ENCODE assay signal across 13 cellular contexts in the genomic region with DNA sequence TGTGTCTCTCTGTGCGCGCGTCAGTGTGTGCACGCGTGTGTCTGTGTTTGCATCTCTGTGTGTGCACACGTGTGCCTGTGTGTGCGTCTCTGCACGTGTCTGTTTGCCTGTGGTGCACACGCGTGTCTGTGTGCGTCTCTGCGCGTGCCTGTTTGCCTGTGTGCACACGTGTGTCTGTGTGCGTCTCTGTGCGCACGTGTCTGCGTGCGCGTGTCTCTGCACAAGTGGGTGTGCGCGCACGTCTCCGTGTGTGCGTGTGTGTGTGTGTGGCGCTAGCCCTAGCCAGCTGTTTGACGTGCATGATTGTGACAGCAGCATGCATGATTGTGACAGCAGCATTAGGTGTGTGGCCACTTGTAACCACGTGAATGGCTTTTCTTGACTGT. TPM values are rescaled to one million over a fixed set of nuclear protein-coding genes. Genes with fewer than 3 reads are reported as not detected.
DNase-seq lines count a peak whose midpoint lies in the region; ATAC-seq and TF ChIP-seq lines count a peak whose summit lies in the region.
"Had no signal": no experiment of that assay in that cellular context is flagged by ENCODE, and none has a peak within 500 bp of the region (broad histone marks: within the 10 kb centered on the region; RNA-seq: fewer than 3 reads in every experiment).

No MANE protein-coding gene starts in this region.

- no peaks in the 10 kb centered on the region for H3K9me2 ChIP-seq in MM.1S (replicated peaks; ENCODE audit: insufficient read depth, low read length)

- DNase-seq in BE2C, result no peak
- DNase-seq in SK-N-DZ (ENCODE audit: low spot score), result peak; percentile 57
- no peak for DNase-seq in heart right ventricle
- peak; percentile 28 for DNase-seq in putamen (ENCODE audit: low spot score)
- no peak for DNase-seq in medulla oblongata (ENCODE audit: extremely low spot score)
- DNase-seq in DMS114 treated with DMSO at 0.1 percent for 48 hours (lab: John Stamatoyannopoulos, UW; ENCODE audit: unreplicated experiment), result no peak
- DNase-seq in MM.1S, result no peak
- DNase-seq: activated CD4-positive, CD25-positive, alpha-beta regulatory T cell treated with anti-CD3 and anti-CD28 coated beads, Interleukin-2, amount 50 U/mL, for 72 hours; HCEC 1CT; NCI-H146; tibial artery had no signal

- H3K4me1 ChIP-seq in BE2C (no peaks in the 10 kb centered on the region), heart right ventricle (peaks cover 0 to 16% (median 8%) of the 10 kb centered on the region in 9 donors), MM.1S (ENCODE audit: low read length) (no peaks in the 10 kb centered on the region)

- TF ChIP-seq CTCF in BE2C (IDR thresholded peaks at IDR 0.05; ENCODE audit: low read depth, low read length) (no peak), heart right ventricle (IDR thresholded peaks at IDR 0.05) (no peak), MM.1S (IDR thresholded peaks at IDR 0.05; ENCODE audit: low read length) (no peak)

- H2AFZ ChIP-seq in MM.1S (ENCODE audit: low read length), result no peak overlapping the region

- H3K4me2 ChIP-seq in MM.1S (ENCODE audit: low read depth, low read length), result no peak overlapping the region

- H3K9me3 ChIP-seq in BE2C (no peaks in the 10 kb centered on the region), heart right ventricle (peaks cover 0 to 61% (median 0%) of the 10 kb centered on the region in 11 donors), MM.1S (replicated peaks; ENCODE audit: insufficient read depth, low read length) (no peaks in the 10 kb centered on the region)

- H3K4me3 ChIP-seq in BE2C (ENCODE audit: low read depth, low read length) (peak overlapping the region; percentile 34; the same call in 1 of the 2 replicates), heart right ventricle (peak overlapping the region in 9 of 10 donors; percentile 31 to 56 (median 52)), MM.1S (ENCODE audit: low read length) (no peak overlapping the region)

- H3F3A ChIP-seq in MM.1S (ENCODE audit: insufficient read depth, low read length), result no peaks in the 10 kb centered on the region

- H3K36me3 ChIP-seq in BE2C, result no peaks in the 10 kb centered on the region
- no peaks in the 10 kb centered on the region for H3K36me3 ChIP-seq in heart right ventricle
- no peaks in the 10 kb centered on the region for H3K36me3 ChIP-seq in MM.1S (replicated peaks; ENCODE audit: insufficient read depth, low read length)
- H3K36me3 ChIP-seq: tibial artery had no signal

- intact Hi-C loops in heart right ventricle (cut with DNase I), result no loop called here

- no peak overlapping the region for H3K27ac ChIP-seq in heart right ventricle
- no peak overlapping the region for H3K27ac ChIP-seq in MM.1S (ENCODE audit: low read length)
- H3K27ac ChIP-seq: RWPE1, tibial artery had no signal

- no peaks in the 10 kb centered on the region for H4K20me1 ChIP-seq in MM.1S (ENCODE audit: insufficient read depth, low read length)

- 23 to 25% methylated on average over 28 of the region's 28 CpGs for WGBS in heart right ventricle, 2 donors

- H3K27me3 ChIP-seq in BE2C (peaks cover 17% of the 10 kb centered on the region), heart right ventricle (peaks cover 0 to 23% (median 0%) of the 10 kb centered on the region in 7 donors), MM.1S (replicated peaks; ENCODE audit: insufficient read depth, low read length) (no peaks in the 10 kb centered on the region)
- H3K27me3 ChIP-seq: tibial artery had no signal

- H3K79me2 ChIP-seq in MM.1S (ENCODE audit: low read length), result no peaks in the 10 kb centered on the region

- ATAC-seq in heart right ventricle (peak in 6 of 8 donors; percentile 9 to 56 (median 18)), HG03097 (IDR thresholded peaks at IDR 0.05; ENCODE audit: low FRiP score, unreplicated experiment) (no peak)

- H3K9ac ChIP-seq in MM.1S (ENCODE audit: low read length), result no peak overlapping the region

RNA-seq across cellular contexts. Expression of a gene that starts 31.1 kb away (rescaled TPM):
- polyA plus RNA-seq in BE2C (2012; ENCODE audit: insufficient read depth, insufficient read length, low read depth), result 117 TPM
- polyA plus RNA-seq in SK-N-DZ (2014; cell fraction: cytosol; rRNA removed), result 145 and 146 TPM in 2 replicates
- 70.3 and 83.7 TPM in 2 replicates for polyA plus RNA-seq in SK-N-DZ (2014; cell fraction: nucleus; rRNA removed)
- total RNA-seq in heart right ventricle, result 10 to 100 TPM; 25.7 to 42.1 (median 32.6) TPM
- polyA plus RNA-seq in heart right ventricle, result 10 to 100 TPM; 20.1 to 27.3 TPM

RNA-seq across cellular contexts. Expression of a gene that starts 31.5 kb away (rescaled TPM):
- polyA plus RNA-seq in BE2C (2012; ENCODE audit: insufficient read depth, insufficient read length, low read depth), result 2.5 TPM
- 3.4 and 5.0 TPM in 2 replicates for polyA plus RNA-seq in SK-N-DZ (2014; cell fraction: cytosol; rRNA removed)
- polyA plus RNA-seq in SK-N-DZ (2014; cell fraction: nucleus; rRNA removed), result 2.6 and 3.3 TPM in 2 replicates
- total RNA-seq in heart right ventricle, result 1 to 10 TPM; 2.6 to 5.1 (median 3.6) TPM
- polyA plus RNA-seq in heart right ventricle, result 1 to 10 TPM; 2.2 to 3.3 TPM

Comparison
In these comparisons a context has a peak if more than half of its experiments do, and no peak if none do; other contexts are left out.
1. DNase-seq: peak in SK-N-DZ (single experiment) and putamen (single experiment); none in BE2C (single experiment), heart right ventricle (0 of 2), medulla oblongata (single experiment), DMS114 treated with DMSO at 0.1 percent for 48 hours (single experiment) and MM.1S (single experiment).